Comparison of ENCODE assay signal across 9 cellular contexts in genomic region chr3:48551651-48552050, GRCh38. TPM values are rescaled to one million over a fixed set of nuclear protein-coding genes. Genes with fewer than 3 reads are reported as not detected.
"Had no signal": no experiment of that assay in that cellular context is flagged by ENCODE, and none has a peak within 500 bp of the region (broad histone marks: within the 10 kb centered on the region; RNA-seq: fewer than 3 reads in every experiment).

No MANE protein-coding gene starts in this region.

RNA-seq across cellular contexts. Expression of gene UCN2, which starts 11.9 kb away (rescaled TPM):
- total RNA-seq: activated CD4-positive, alpha-beta memory T cell treated with anti-CD3 and anti-CD28 coated beads, Interleukin-2, amount 10 ng/mL, durations not matched to agents 7 days and 5 days; activated CD4-positive, alpha-beta T cell treated with anti-CD3 and anti-CD28 coated beads, Interleukin-2, amount 10 ng/mL, durations not matched to agents 7 days and 5 days; activated naive CD8-positive, alpha-beta T cell treated with anti-CD3 and anti-CD28 coated beads, Interleukin-2, amount 10 ng/mL, durations not matched to agents 7 days and 5 days; activated T-cell treated with anti-CD3 and anti-CD28 coated beads, Interleukin-2, amount 50 U/mL, for 72 hours; ascending aorta; dermis microvascular lymphatic vessel endothelial cell; endothelial cell of umbilical vein; T-helper 1 cell treated with Interleukin-12 subunit alpha and Interleukin-12 subunit beta and Interleukin-4 antibody, amounts not matched to agents 30 ng/mL and 1 ng/mL, for 36 hours; WTC11 had no signal
